In genomic region chr2:131682945-131683330, GRCh38 we compare ENCODE assay signal across 8 cellular contexts.
DNase-seq lines count a peak whose midpoint lies in the region; ATAC-seq, FAIRE-seq and TF ChIP-seq lines count a peak whose summit lies in the region.
"Not testable (repeated sequence)": the region's sequence is repeated elsewhere in the genome, so short reads cannot be mapped to it uniquely, and the experiment has no call there.

No MANE protein-coding gene starts in this region.

- 0 to 10% methylated on average over 1 to 8 of the region's 9 CpGs for WGBS in endodermal cell (ENCODE audit: insufficient coverage in 1 of 2, insufficient read length in 1 of 2), 2 experiments
- 0% methylated on average over 9 of the region's 9 CpGs for WGBS in HepG2 (ENCODE audit: low lambda C conversion rate)

- not testable (repeated sequence) for H3K27me3 Mint-ChIP-seq in activated CD8-positive, alpha-beta T cell treated with anti-CD3 and anti-CD28 coated beads, Interleukin-2, amount 10 ng/mL, durations not matched to agents 7 days and 5 days (ENCODE audit: low read depth)
- peaks cover 20% of the 10 kb centered on the region for H3K27me3 Mint-ChIP-seq in endodermal cell (ENCODE audit: insufficient read depth)

- not testable (repeated sequence) for H4K20me1 ChIP-seq in HepG2 (ENCODE audit: insufficient read depth, low read length)

- POLR2A ChIA-PET in activated CD8-positive, alpha-beta T cell treated with anti-CD3 and anti-CD28 coated beads, Interleukin-2, amount 10 ng/mL, durations not matched to agents 7 days and 5 days (lab: Charles Lee): interaction anchor here (0.7 kb wide), 1 partner anchor 9 kb away, joined by 3 read pairs; no protein-coding TSS in a partner anchor
- POLR2A ChIA-PET in HepG2 (lab: Yijun Ruan, JAX): interaction anchor here (0.9 to 2.4 kb wide), 7 partner anchors 8 to 590 kb away, joined by 3 to 35 read pairs (median 5); partner anchors contain the start of gene FAM168B

- H3K4me2 ChIP-seq in HepG2 (ENCODE audit: low read depth, low read length): peak overlapping the region; percentile 65

- ATAC-seq in GM19395 (IDR thresholded peaks at IDR 0.05; ENCODE audit: unreplicated experiment) (peak; percentile 49), HG03064 (IDR thresholded peaks at IDR 0.05; ENCODE audit: low read depth, unreplicated experiment) (peak; percentile 36), HepG2 (peak; percentile 63)
- peak; percentile 18 for ATAC-seq in activated CD8-positive, alpha-beta T cell treated with anti-CD3 and anti-CD28 coated beads, Interleukin-2, amount 10 ng/mL, durations not matched to agents 7 days and 5 days

- peak overlapping the region; percentile 81 for H3K4me3 Mint-ChIP-seq in activated CD8-positive, alpha-beta T cell treated with anti-CD3 and anti-CD28 coated beads, Interleukin-2, amount 10 ng/mL, durations not matched to agents 7 days and 5 days
- peak overlapping the region; percentile 77 for H3K4me3 Mint-ChIP-seq in endodermal cell

- not testable (repeated sequence) for H3K9me3 Mint-ChIP-seq in activated CD8-positive, alpha-beta T cell treated with anti-CD3 and anti-CD28 coated beads, Interleukin-2, amount 10 ng/mL, durations not matched to agents 7 days and 5 days (ENCODE audit: insufficient read depth); endodermal cell

- not testable (repeated sequence) for H3K9ac ChIP-seq in endodermal cell (ENCODE audit: extremely low read depth, low read length, poor library complexity, severe bottlenecking)
- peak overlapping the region; percentile 69 for H3K9ac ChIP-seq in HepG2 (ENCODE audit: insufficient read depth, low read depth, low read length)
- peak overlapping the region; percentile 85 to 94 (median 90) for H3K9ac ChIP-seq in skeletal muscle tissue (ENCODE audit: low read depth in 1 of 3, low read length in 3 of 3)

- H3K27me3 ChIP-seq in endodermal cell (ENCODE audit: control insufficient read depth, insufficient read depth, low read length, poor library complexity, severe bottlenecking); HepG2 (ENCODE audit: control insufficient read depth in 1 of 2, insufficient read depth in 2 of 2, low read length in 2 of 2); skeletal muscle tissue (ENCODE audit: control insufficient read depth in 3 of 3, insufficient read depth in 3 of 3, low read length in 3 of 3): not testable (repeated sequence)

- CTCF ChIA-PET in activated CD8-positive, alpha-beta T cell treated with anti-CD3 and anti-CD28 coated beads, Interleukin-2, amount 10 ng/mL, durations not matched to agents 7 days and 5 days (lab: Charles Lee): interaction anchor here (1.3 to 2.6 kb wide), 4 partner anchors 10 to 529 kb away, joined by 3 to 38 read pairs (median 8); no protein-coding TSS in a partner anchor
- CTCF ChIA-PET in HepG2 (lab: Yijun Ruan, JAX; ENCODE audit: low intra/inter-chr PET ratio, low total read pairs): not testable (repeated sequence)

- in situ Hi-C loops in HepG2 (cut with HindIII; ENCODE audit: extremely low pct_ligation_motif_present, low pct_unique_long_range_greater_than_20kb): not testable (repeated sequence)

- DNase-seq in NCI-H2227 (lab: John Stamatoyannopoulos, UW; ENCODE audit: unreplicated experiment) (peak; percentile 36), endodermal cell (peak; percentile 71)
- peak; percentile 36 for DNase-seq in activated CD8-positive, alpha-beta T cell treated with anti-CD3 and anti-CD28 coated beads, Interleukin-2, amount 10 ng/mL, durations not matched to agents 7 days and 5 days
- DNase-seq in HepG2 (ENCODE audit: low spot score): not testable (repeated sequence)

- not testable (repeated sequence) for BruUV-seq in HepG2 (replicated peaks; lab: Mats Ljungman, UMichigan)

- not testable (repeated sequence) for TF ChIP-seq EP300 in HepG2 (IDR thresholded peaks at IDR 0.05; ENCODE audit: low read depth in 2 of 2, low read length in 2 of 2); HepG2 (CRISPR knock-in tag; IDR thresholded peaks at IDR 0.05; ENCODE audit: borderline replicate concordance)

- intact Hi-C loops in HepG2 (cut with micrococcal nuclease; ENCODE audit: unreplicated experiment): loop anchor here (1.0 kb wide), 1 partner anchor 119 kb away; no protein-coding TSS in a partner anchor

- H3K27ac ChIP-seq in C4-2B (peak overlapping the region; percentile 73), HepG2 (ENCODE audit: extremely low read length, insufficient read depth, low read length) (peak overlapping the region; percentile 53), skeletal muscle tissue (ENCODE audit: low read depth, low read length) (peak overlapping the region; percentile 82)
- H3K27ac ChIP-seq in endodermal cell (ENCODE audit: low read depth, low read length): not testable (repeated sequence)

- TF ChIP-seq CTCF in C4-2B (conservative IDR thresholded peaks at IDR 0.05); endodermal cell (conservative IDR thresholded peaks at IDR 0.05); HepG2 (CRISPR knock-in tag; IDR thresholded peaks at IDR 0.05): not testable (repeated sequence)

- H3K36me3 Mint-ChIP-seq in activated CD8-positive, alpha-beta T cell treated with anti-CD3 and anti-CD28 coated beads, Interleukin-2, amount 10 ng/mL, durations not matched to agents 7 days and 5 days (ENCODE audit: low read depth): not testable (repeated sequence)
- H3K36me3 Mint-ChIP-seq in endodermal cell (ENCODE audit: low read depth): peaks cover 13% of the 10 kb centered on the region

- H3K4me1 Mint-ChIP-seq in activated CD8-positive, alpha-beta T cell treated with anti-CD3 and anti-CD28 coated beads, Interleukin-2, amount 10 ng/mL, durations not matched to agents 7 days and 5 days (ENCODE audit: low read depth): peaks cover 39% of the 10 kb centered on the region
- not testable (repeated sequence) for H3K4me1 Mint-ChIP-seq in endodermal cell

- H3K27ac Mint-ChIP-seq in activated CD8-positive, alpha-beta T cell treated with anti-CD3 and anti-CD28 coated beads, Interleukin-2, amount 10 ng/mL, durations not matched to agents 7 days and 5 days: peak overlapping the region; percentile 65
- peak overlapping the region; percentile 21 for H3K27ac Mint-ChIP-seq in endodermal cell

- H3K36me3 ChIP-seq in endodermal cell (ENCODE audit: control insufficient read depth, insufficient read depth, low read length); HepG2 (replicated peaks in 1 of 2; ENCODE audit: control insufficient read depth in 1 of 2, insufficient read depth in 2 of 2, low read length in 2 of 2); skeletal muscle tissue (ENCODE audit: control insufficient read depth in 3 of 3, insufficient read depth in 3 of 3, low read length in 3 of 3): not testable (repeated sequence)

- TF ChIP-seq RAD21 in HepG2 (CRISPR knock-in tag; IDR thresholded peaks at IDR 0.05): not testable (repeated sequence)

- TF ChIP-seq POLR2A in HepG2 (IDR thresholded peaks at IDR 0.05; ENCODE audit: insufficient read depth in 1 of 2, low read depth in 2 of 2, low read length in 2 of 2): not testable (repeated sequence)

- H3K4me3 ChIP-seq in endodermal cell (ENCODE audit: low read length) (peak overlapping the region; percentile 87), HepG2 (replicated peaks in 1 of 3; ENCODE audit: insufficient read depth in 1 of 3, low read depth in 2 of 3, low read length in 3 of 3) (peak overlapping the region; percentile 66 to 91 (median 69)), skeletal muscle tissue (ENCODE audit: low read length in 3 of 3) (peak overlapping the region; percentile 74 to 95 (median 76))

- H3K4me1 ChIP-seq in endodermal cell (ENCODE audit: control insufficient read depth, insufficient read depth, low read length): not testable (repeated sequence)
- H3K4me1 ChIP-seq in HepG2 (ENCODE audit: insufficient read depth, low read length) (peaks cover 43% of the 10 kb centered on the region), skeletal muscle tissue (ENCODE audit: control insufficient read depth in 3 of 3, insufficient read depth in 3 of 3, low read length in 3 of 3) (peaks cover 0 to 11% (median 5%) of the 10 kb centered on the region in 3 donors)

- H2AFZ ChIP-seq in HepG2 (ENCODE audit: low read length): peak overlapping the region; percentile 79

- H3K9me3 ChIP-seq in endodermal cell (ENCODE audit: control insufficient read depth, low read length); HepG2 (ENCODE audit: low read length); skeletal muscle tissue (ENCODE audit: control insufficient read depth in 3 of 3, low read length in 3 of 3): not testable (repeated sequence)

- not testable (repeated sequence) for FAIRE-seq in HepG2 (lab: Jason Lieb, UNC)

- not testable (repeated sequence) for H3K79me2 ChIP-seq in HepG2 (ENCODE audit: insufficient read depth, low read length)

TF ChIP-seq in HepG2, 621 proteins besides CTCF, POLR2A, EP300 and RAD21:
- TF ChIP-seq CEBPG (CRISPR knock-in tag; IDR thresholded peaks at IDR 0.05) (peak; percentile 12; the same call in 1 of the 2 replicates), ZNF30 (CRISPR knock-in tag; IDR thresholded peaks at IDR 0.05) (0 out of 2 replicates have a peak, but pooled peaks have one; percentile 19), THRA (CRISPR knock-in tag; IDR thresholded peaks at IDR 0.05; ENCODE audit: borderline replicate concordance) (peak; percentile 44; the same call in 1 of the 2 replicates), ZNF747 (CRISPR knock-in tag; IDR thresholded peaks at IDR 0.05; ENCODE audit: borderline replicate concordance) (0 out of 2 replicates have a peak, but pooled peaks have one; percentile 3), ZNF790 (CRISPR knock-in tag; IDR thresholded peaks at IDR 0.05; ENCODE audit: borderline replicate concordance) (0 out of 2 replicates have a peak, but pooled peaks have one; percentile 9)
